ENCODE assay signal across 7 cellular contexts in the genomic region with DNA sequence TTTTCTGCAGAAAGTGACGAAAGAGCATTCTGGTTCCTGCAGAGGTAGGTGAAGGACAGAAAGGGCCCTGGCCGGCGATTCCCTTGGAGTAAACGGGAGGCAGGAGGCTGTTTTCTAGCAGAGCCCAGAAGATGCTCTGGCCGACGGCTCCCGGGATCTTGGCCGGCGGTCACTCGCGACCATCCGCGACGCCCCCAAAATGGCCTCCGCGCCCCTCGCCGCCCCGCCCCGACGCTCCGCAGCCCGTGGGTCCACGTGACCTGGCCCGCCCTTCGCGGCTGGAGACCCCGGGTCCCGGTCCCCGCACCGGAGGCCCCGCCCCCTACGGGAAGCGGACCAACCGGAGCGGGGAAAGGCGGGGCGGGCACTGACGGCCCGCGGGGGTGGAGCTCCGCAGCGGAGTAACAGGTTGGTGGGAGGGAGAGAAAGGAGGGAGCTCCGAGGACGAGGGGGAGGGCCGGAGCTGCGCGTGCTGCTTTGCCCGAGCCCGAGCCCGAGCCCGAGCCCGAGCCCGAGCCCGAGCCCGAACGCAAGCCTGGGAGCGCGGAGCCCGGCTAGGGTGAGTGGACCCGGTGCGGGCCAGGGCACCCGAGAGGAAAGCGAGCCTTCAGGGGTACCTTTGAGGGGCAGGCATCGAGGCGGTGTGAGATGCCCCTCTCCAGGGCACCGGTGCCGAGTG. TPM values are rescaled to one million over a fixed set of nuclear protein-coding genes. Genes with fewer than 3 reads are reported as not detected.
DNase-seq lines count a peak whose midpoint lies in the region; ATAC-seq, FAIRE-seq and TF ChIP-seq lines count a peak whose summit lies in the region.

A gene with protein sequence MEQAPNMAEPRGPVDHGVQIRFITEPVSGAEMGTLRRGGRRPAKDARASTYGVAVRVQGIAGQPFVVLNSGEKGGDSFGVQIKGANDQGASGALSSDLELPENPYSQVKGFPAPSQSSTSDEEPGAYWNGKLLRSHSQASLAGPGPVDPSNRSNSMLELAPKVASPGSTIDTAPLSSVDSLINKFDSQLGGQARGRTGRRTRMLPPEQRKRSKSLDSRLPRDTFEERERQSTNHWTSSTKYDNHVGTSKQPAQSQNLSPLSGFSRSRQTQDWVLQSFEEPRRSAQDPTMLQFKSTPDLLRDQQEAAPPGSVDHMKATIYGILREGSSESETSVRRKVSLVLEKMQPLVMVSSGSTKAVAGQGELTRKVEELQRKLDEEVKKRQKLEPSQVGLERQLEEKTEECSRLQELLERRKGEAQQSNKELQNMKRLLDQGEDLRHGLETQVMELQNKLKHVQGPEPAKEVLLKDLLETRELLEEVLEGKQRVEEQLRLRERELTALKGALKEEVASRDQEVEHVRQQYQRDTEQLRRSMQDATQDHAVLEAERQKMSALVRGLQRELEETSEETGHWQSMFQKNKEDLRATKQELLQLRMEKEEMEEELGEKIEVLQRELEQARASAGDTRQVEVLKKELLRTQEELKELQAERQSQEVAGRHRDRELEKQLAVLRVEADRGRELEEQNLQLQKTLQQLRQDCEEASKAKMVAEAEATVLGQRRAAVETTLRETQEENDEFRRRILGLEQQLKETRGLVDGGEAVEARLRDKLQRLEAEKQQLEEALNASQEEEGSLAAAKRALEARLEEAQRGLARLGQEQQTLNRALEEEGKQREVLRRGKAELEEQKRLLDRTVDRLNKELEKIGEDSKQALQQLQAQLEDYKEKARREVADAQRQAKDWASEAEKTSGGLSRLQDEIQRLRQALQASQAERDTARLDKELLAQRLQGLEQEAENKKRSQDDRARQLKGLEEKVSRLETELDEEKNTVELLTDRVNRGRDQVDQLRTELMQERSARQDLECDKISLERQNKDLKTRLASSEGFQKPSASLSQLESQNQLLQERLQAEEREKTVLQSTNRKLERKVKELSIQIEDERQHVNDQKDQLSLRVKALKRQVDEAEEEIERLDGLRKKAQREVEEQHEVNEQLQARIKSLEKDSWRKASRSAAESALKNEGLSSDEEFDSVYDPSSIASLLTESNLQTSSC (plus strand): TSS at position 431 of the 679 bp plus-strand sequence. CDS start 7,133 bp downstream, outside the sequence.

- peak within 1 kb of the TSS; percentile 82 for H3K27ac Mint-ChIP-seq in central memory CD8-positive, alpha-beta T cell (ENCODE audit: low read depth)

- peaks cover 3% of the 10 kb centered on the region for H3K36me3 Mint-ChIP-seq in central memory CD8-positive, alpha-beta T cell (ENCODE audit: insufficient read depth)

- H3K4me1 Mint-ChIP-seq in central memory CD8-positive, alpha-beta T cell, result peaks cover 16% of the 10 kb centered on the region

- H3K27me3 Mint-ChIP-seq in central memory CD8-positive, alpha-beta T cell, result no peaks in the 10 kb centered on the region

- peak within 1 kb of the TSS; percentile 67 to 72 for H3K4me3 ChIP-seq in kidney (ENCODE audit: low read length in 2 of 2)

- intact Hi-C loops in kidney (cut with DNase I), result no loop called here

- H3K36me3 ChIP-seq in kidney (ENCODE audit: control insufficient read depth in 1 of 2, insufficient read depth in 2 of 2, low read length in 2 of 2), result no peaks in the 10 kb centered on the region

- H3K27ac ChIP-seq in kidney (ENCODE audit: low read depth in 2 of 2, low read length in 2 of 2), result peak within 1 kb of the TSS; percentile 80 to 86

- peaks cover 13 to 30% of the 10 kb centered on the region in 2 donors for H3K4me1 ChIP-seq in kidney (ENCODE audit: control insufficient read depth in 1 of 2, insufficient read depth in 1 of 2, low read depth in 1 of 2, low read length in 2 of 2)

- peak within 1 kb of the TSS; percentile 89 to 91 for H3K9ac ChIP-seq in kidney (ENCODE audit: low read length in 2 of 2)

- H3K9me3 ChIP-seq in kidney (ENCODE audit: control insufficient read depth in 1 of 2, low read length in 2 of 2), result no peaks in the 10 kb centered on the region

- H3K4me3 Mint-ChIP-seq in central memory CD8-positive, alpha-beta T cell, result peak within 1 kb of the TSS; percentile 96

- ATAC-seq in GM18861 (IDR thresholded peaks at IDR 0.05; ENCODE audit: unreplicated experiment) (peak; percentile 72), HG03139 (IDR thresholded peaks at IDR 0.05; ENCODE audit: unreplicated experiment) (peak; percentile 69)
- ATAC-seq in activated CD4-positive, CD25-positive, alpha-beta regulatory T cell treated with anti-CD3 and anti-CD28 coated beads, Interleukin-2, amount 50 U/mL, for 24 hours, result peak; percentile 96
- peak; percentile 91 for ATAC-seq in central memory CD8-positive, alpha-beta T cell (replicated peaks; ENCODE audit: extremely low read depth, poor library complexity, severe bottlenecking)

- DNase-seq in NCI-H226, result peak; percentile 80
- peak; percentile 59 to 66 for DNase-seq in central memory CD8-positive, alpha-beta T cell (ENCODE audit: low spot score in 2 of 2)
- DNase-seq in kidney, result peak; percentile 96
- peak; percentile 83 for DNase-seq in stimulated activated CD4-positive, alpha-beta T cell treated with anti-CD3 and anti-CD28 coated beads, Interleukin-12 subunit alpha, Interleukin-12 subunit beta, amount 100 ng/mL, for 4 hours

- TF ChIP-seq CTCF in kidney (IDR thresholded peaks at IDR 0.05; ENCODE audit: borderline replicate concordance, extremely low read depth, insufficient read depth), result no peak

- no peak for FAIRE-seq in kidney (lab: Jason Lieb, UNC)

- no peaks in the 10 kb centered on the region for H3K9me3 Mint-ChIP-seq in central memory CD8-positive, alpha-beta T cell

RNA-seq across cellular contexts. Expression of the gene that starts here (rescaled TPM):
- total RNA-seq in kidney, result 41.6 TPM
- 24.0 TPM for polyA plus RNA-seq in kidney (ENCODE audit: insufficient read depth, low read depth, low replicate concordance)

Comparison
In these comparisons a context has a peak if more than half of its experiments do, and no peak if none do; other contexts are left out.
1. Peak in every context shown above with its lines: DNase-seq, ATAC-seq, H3K4me3 ChIP-seq and H3K27ac ChIP-seq.